In genomic region chr14:26157517-26157916, GRCh38 we compare ENCODE assay signal across 7 cellular contexts.
"Had no signal": no experiment of that assay in that cellular context is flagged by ENCODE, and none has a peak within 500 bp of the region (broad histone marks: within the 10 kb centered on the region; RNA-seq: fewer than 3 reads in every experiment).

No MANE protein-coding gene starts in this region.

- H3K4me2 ChIP-seq: KMS-11 had no signal

- FAIRE-seq: HTR-8/SVneo, K562 had no signal

- ATAC-seq: K562 had no signal

- H3K27ac ChIP-seq: HL-60, KMS-11 had no signal

- H3K4me3 ChIP-seq: K562 had no signal

- H3K9ac ChIP-seq: KMS-11 had no signal

- DNase-seq: IMR-90, KBM-7, KG1 had no signal
